8 cellular contexts compared by ENCODE assay signal in the genomic region with DNA sequence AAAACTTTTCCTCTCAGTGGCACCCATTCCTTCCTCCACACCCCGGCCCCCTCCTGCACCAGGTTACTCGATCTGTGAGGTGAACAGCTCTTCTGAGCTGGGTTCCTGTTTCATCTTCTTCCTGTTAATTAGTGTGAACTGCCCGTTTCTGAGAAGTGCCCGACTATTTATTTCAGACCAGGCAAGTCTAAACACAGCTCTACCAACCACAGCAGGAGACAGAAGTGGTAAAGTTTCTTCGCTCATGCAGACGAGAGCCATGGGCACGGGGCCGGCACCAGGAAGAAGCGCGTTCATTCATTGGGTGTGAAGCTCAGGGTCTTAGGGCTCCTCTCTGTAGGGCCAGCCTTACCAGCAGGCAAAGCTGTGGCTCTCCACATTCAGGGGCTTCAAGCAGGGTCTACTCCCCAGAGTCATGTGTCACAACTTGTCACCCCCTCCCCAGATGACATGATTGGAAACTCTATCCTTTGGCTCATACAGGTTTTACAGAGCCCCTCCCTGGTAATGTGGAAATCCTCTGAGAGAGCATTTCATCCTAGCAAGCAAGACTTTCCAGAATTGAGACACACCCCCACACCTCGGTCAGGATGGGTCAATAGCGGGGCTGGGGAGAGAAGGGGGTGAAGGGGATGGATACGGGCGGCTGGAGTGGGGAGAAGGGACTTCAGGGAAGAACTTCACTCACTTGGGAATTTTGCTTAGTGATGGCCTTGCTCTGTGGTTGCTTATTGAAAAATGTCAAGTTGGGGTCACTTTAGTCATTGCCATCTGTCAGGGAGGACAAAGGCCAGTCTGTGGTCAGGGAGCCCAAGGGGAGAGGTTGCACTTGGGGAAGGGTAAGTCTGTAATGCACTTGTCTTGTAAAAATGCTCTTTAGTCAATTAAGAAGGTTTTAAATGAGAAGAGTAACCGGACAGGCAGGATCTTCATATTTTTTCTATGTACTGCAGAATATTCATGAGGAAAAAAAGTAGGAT.
DNase-seq lines count a peak whose midpoint lies in the region; ATAC-seq and TF ChIP-seq lines count a peak whose summit lies in the region.

No MANE protein-coding gene starts in this region.

- H3K9me3 ChIP-seq in Caco-2 (no peaks in the 10 kb centered on the region; the same call in 1 of the 2 replicates), neural cell (ENCODE audit: low read length) (no peaks in the 10 kb centered on the region), ovary (no peaks in the 10 kb centered on the region), upper lobe of right lung (no peaks in the 10 kb centered on the region)

- no peaks in the 10 kb centered on the region for H3K27me3 Mint-ChIP-seq in Caco-2 (ENCODE audit: insufficient read depth, unreplicated experiment)

- H3K4me3 ChIP-seq in Caco-2 (ENCODE audit: low read depth, low read length) = no peak overlapping the region
- H3K4me3 ChIP-seq in neural cell (ENCODE audit: low read length) = no peak overlapping the region
- no peak overlapping the region for H3K4me3 ChIP-seq in ovary
- no peak overlapping the region for H3K4me3 ChIP-seq in upper lobe of right lung

- no peaks in the 10 kb centered on the region for H4K20me1 ChIP-seq in neural cell (ENCODE audit: insufficient read depth)

- no TSS peak for BruUV-seq in Caco-2 (replicated peaks; lab: Mats Ljungman, UMichigan)

- peaks cover 15% of the 10 kb centered on the region for H3K4me1 Mint-ChIP-seq in Caco-2 (ENCODE audit: low read depth, unreplicated experiment)

- H3K9me3 Mint-ChIP-seq in Caco-2 (ENCODE audit: unreplicated experiment) = peaks cover 5% of the 10 kb centered on the region

- intact Hi-C loops in Caco-2 (cut with micrococcal nuclease; ENCODE audit: unreplicated experiment) = loop anchor here (1.0 to 5.0 kb wide), 3 partner anchors 15 to 145 kb away; partner anchors contain the start of gene FHDC1
- intact Hi-C loops in ovary (cut with DNase I) = loop anchor here (5.0 to 10.0 kb wide), 3 partner anchors 45 to 238 kb away; no protein-coding TSS in a partner anchor
- intact Hi-C loops in upper lobe of right lung (cut with DNase I) = loop anchor here (10.0 kb wide), 1 partner anchor 238 kb away; no protein-coding TSS in a partner anchor

- no peaks in the 10 kb centered on the region for H3K9me2 ChIP-seq in neural cell (ENCODE audit: insufficient read depth, low read length)

- H3K79me2 ChIP-seq in neural cell (replicated peaks; ENCODE audit: insufficient read depth, low read length) = no peaks in the 10 kb centered on the region

- H3K4me2 ChIP-seq in neural cell (ENCODE audit: low read length) = no peak overlapping the region

- H3K27ac ChIP-seq in caudate nucleus (ENCODE audit: low read depth, low read length) = peak overlapping the region; percentile 27
- peak overlapping the region; percentile 76 for H3K27ac ChIP-seq in neural cell (ENCODE audit: low read length)
- no peak overlapping the region for H3K27ac ChIP-seq in ovary
- H3K27ac ChIP-seq in upper lobe of right lung = no peak overlapping the region

- no peak overlapping the region for H3K4me3 Mint-ChIP-seq in Caco-2 (ENCODE audit: unreplicated experiment)

- no peaks in the 10 kb centered on the region for H3K36me3 Mint-ChIP-seq in Caco-2 (ENCODE audit: insufficient read depth, unreplicated experiment)

- no peak for TF ChIP-seq CTCF in Caco-2 (IDR thresholded peaks at IDR 0.05; ENCODE audit: insufficient read depth in 1 of 2, low read depth in 1 of 2, low read length in 1 of 2, severe bottlenecking in 1 of 2, unreplicated experiment in 1 of 2)
- no peak for TF ChIP-seq CTCF in neural cell (IDR thresholded peaks at IDR 0.05; ENCODE audit: poor library complexity, severe bottlenecking)
- no peak for TF ChIP-seq CTCF in ovary (IDR thresholded peaks at IDR 0.05)
- TF ChIP-seq CTCF in upper lobe of right lung (IDR thresholded peaks at IDR 0.05) = no peak

- DNase-seq in Caco-2 (no peak), NCI-H2196 treated with DMSO at 0.1 percent for 48 hours (lab: John Stamatoyannopoulos, UW; ENCODE audit: unreplicated experiment) (peak; percentile 42), caudate nucleus (lab: John Stamatoyannopoulos, UW) (no peak), NCI-H2081 (lab: John Stamatoyannopoulos, UW) (no peak), ovary (no peak), upper lobe of right lung (no peak)
- DNase-seq in effector CD8-positive, alpha-beta T cell (lab: John Stamatoyannopoulos, UW) = no peak

- H3F3A ChIP-seq in neural cell (ENCODE audit: insufficient read depth, low read length, poor library complexity, severe bottlenecking) = no peaks in the 10 kb centered on the region

- no peak for TF ChIP-seq RAD21 in neural cell (conservative IDR thresholded peaks at IDR 0.05)

- H3K27me3 ChIP-seq in Caco-2 (replicated peaks; ENCODE audit: control insufficient read depth, insufficient read depth, low read length) (no peaks in the 10 kb centered on the region), neural cell (ENCODE audit: insufficient read depth, low read depth, low read length) (no peaks in the 10 kb centered on the region), ovary (no peaks in the 10 kb centered on the region), upper lobe of right lung (no peaks in the 10 kb centered on the region)

- H3K4me1 ChIP-seq in Caco-2 (peaks cover 14% of the 10 kb centered on the region; the same call in 1 of the 2 replicates), ovary (ENCODE audit: insufficient read depth) (no peaks in the 10 kb centered on the region), upper lobe of right lung (peaks cover 5% of the 10 kb centered on the region)

- 86 to 89% (median 88%) methylated on average over 15 of the region's 15 CpGs for WGBS in ovary, 3 donors

- ATAC-seq in upper lobe of right lung = no peak

- TF ChIP-seq EP300 in neural cell (conservative IDR thresholded peaks at IDR 0.05; ENCODE audit: poor library complexity, severe bottlenecking) (no peak), ovary (IDR thresholded peaks at IDR 0.05) (no peak)

- peak overlapping the region; percentile 97 for H2AFZ ChIP-seq in neural cell (ENCODE audit: low read depth, low read length)

- POLR2A ChIA-PET in Caco-2 (lab: Charles Lee) = no interaction called here

- no peak for TF ChIP-seq POLR2A in ovary (IDR thresholded peaks at IDR 0.05)

- H3K9ac ChIP-seq in neural cell (ENCODE audit: low read length) = peak overlapping the region; percentile 63

- no peaks in the 10 kb centered on the region for H3K36me3 ChIP-seq in Caco-2 (ENCODE audit: control insufficient read depth, insufficient read depth, low read length)
- no peaks in the 10 kb centered on the region for H3K36me3 ChIP-seq in neural cell (ENCODE audit: insufficient read depth, low read length)
- H3K36me3 ChIP-seq in ovary = no peaks in the 10 kb centered on the region
- no peaks in the 10 kb centered on the region for H3K36me3 ChIP-seq in upper lobe of right lung

- CTCF ChIA-PET in Caco-2 (lab: Charles Lee) = interaction anchor here (0.6 to 5.3 kb wide), 15 partner anchors 8 to 582 kb away, joined by 3 to 143 read pairs (median 3); partner anchors contain the start of gene FHDC1

- H3K27ac Mint-ChIP-seq in Caco-2 (ENCODE audit: unreplicated experiment) = peak overlapping the region; percentile 79

TF ChIP-seq in neural cell, 6 proteins besides CTCF, POLR2A, EP300 and RAD21:
- no peak for TF ChIP-seq EZH2 (IDR thresholded peaks at IDR 0.05; ENCODE audit: borderline replicate concordance, insufficient read depth, low read length, poor library complexity, severe bottlenecking)
- TF ChIP-seq, protein P1, sequence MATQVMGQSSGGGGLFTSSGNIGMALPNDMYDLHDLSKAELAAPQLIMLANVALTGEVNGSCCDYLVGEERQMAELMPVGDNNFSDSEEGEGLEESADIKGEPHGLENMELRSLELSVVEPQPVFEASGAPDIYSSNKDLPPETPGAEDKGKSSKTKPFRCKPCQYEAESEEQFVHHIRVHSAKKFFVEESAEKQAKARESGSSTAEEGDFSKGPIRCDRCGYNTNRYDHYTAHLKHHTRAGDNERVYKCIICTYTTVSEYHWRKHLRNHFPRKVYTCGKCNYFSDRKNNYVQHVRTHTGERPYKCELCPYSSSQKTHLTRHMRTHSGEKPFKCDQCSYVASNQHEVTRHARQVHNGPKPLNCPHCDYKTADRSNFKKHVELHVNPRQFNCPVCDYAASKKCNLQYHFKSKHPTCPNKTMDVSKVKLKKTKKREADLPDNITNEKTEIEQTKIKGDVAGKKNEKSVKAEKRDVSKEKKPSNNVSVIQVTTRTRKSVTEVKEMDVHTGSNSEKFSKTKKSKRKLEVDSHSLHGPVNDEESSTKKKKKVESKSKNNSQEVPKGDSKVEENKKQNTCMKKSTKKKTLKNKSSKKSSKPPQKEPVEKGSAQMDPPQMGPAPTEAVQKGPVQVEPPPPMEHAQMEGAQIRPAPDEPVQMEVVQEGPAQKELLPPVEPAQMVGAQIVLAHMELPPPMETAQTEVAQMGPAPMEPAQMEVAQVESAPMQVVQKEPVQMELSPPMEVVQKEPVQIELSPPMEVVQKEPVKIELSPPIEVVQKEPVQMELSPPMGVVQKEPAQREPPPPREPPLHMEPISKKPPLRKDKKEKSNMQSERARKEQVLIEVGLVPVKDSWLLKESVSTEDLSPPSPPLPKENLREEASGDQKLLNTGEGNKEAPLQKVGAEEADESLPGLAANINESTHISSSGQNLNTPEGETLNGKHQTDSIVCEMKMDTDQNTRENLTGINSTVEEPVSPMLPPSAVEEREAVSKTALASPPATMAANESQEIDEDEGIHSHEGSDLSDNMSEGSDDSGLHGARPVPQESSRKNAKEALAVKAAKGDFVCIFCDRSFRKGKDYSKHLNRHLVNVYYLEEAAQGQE (IDR thresholded peaks at IDR 0.05; ENCODE audit: borderline replicate concordance) = no peak
- TF ChIP-seq SMC3 (conservative IDR thresholded peaks at IDR 0.05; ENCODE audit: poor library complexity) = no peak
- no peak for TF ChIP-seq TAF1 (IDR thresholded peaks at IDR 0.05; ENCODE audit: low read depth)
- no peak for TF ChIP-seq POLR2AphosphoS5 (IDR thresholded peaks at IDR 0.05)
- TF ChIP-seq MXI1 (conservative IDR thresholded peaks at IDR 0.05; ENCODE audit: poor library complexity, severe bottlenecking) = no peak

Comparison
In these comparisons a context has a peak if more than half of its experiments do, and no peak if none do; other contexts are left out.
1. H3K27ac ChIP-seq: peak in caudate nucleus (single experiment) and neural cell (single experiment); none in ovary (0 of 2) and upper lobe of right lung (single experiment).